1 cellular context compared by ENCODE assay signal in genomic region chr10:133364645-133365431, GRCh38.
TF ChIP-seq lines count a peak whose summit lies in the region.

No MANE protein-coding gene starts in this region.

TF ChIP-seq in GM12891, 5 proteins besides CTCF, POLR2A, EP300 and RAD21 (continued from another document):
- TF ChIP-seq PAX5 (IDR thresholded peaks at IDR 0.05; ENCODE audit: insufficient read depth, low read length, severe bottlenecking), result no peak
